ENCODE assay signal across 12 cellular contexts in genomic region chr16:85472514-85472913, GRCh38.
A peak's percentile ranks its signal among the peaks of the same experiment; 100 is the strongest.
DNase-seq lines count a peak whose midpoint lies in the region; ATAC-seq and TF ChIP-seq lines count a peak whose summit lies in the region.
"Had no signal": no experiment of that assay in that cellular context is flagged by ENCODE, and none has a peak within 500 bp of the region (broad histone marks: within the 10 kb centered on the region; RNA-seq: fewer than 3 reads in every experiment).

No MANE protein-coding gene starts in this region.

- CTCF ChIA-PET in PC-3 (lab: Charles Lee) = interaction anchor here (0.6 kb wide), 1 partner anchor 181 kb away, joined by 3 read pairs; no protein-coding TSS in a partner anchor

- no peak for ATAC-seq in DND-41 (ENCODE audit: insufficient read depth, low read depth)
- no peak for ATAC-seq in PC-3
- ATAC-seq in left colon = peak; percentile 6
- ATAC-seq in activated naive CD4-positive, alpha-beta T cell treated with anti-CD3 and anti-CD28 coated beads, Interleukin-2, amount 50 U/mL, for 72 hours = no peak
- ATAC-seq in GM19351 (IDR thresholded peaks at IDR 0.05; ENCODE audit: unreplicated experiment) = no peak
- ATAC-seq in psoas muscle = no peak
- ATAC-seq in HG02798 (IDR thresholded peaks at IDR 0.05; ENCODE audit: poor library complexity, unreplicated experiment) = no peak
- ATAC-seq: GM12878 had no signal

- H3K79me1 ChIP-seq in trophoblast cell (ENCODE audit: low read length) = peaks cover 26% of the 10 kb centered on the region

- H3K4me1 ChIP-seq in DND-41 (ENCODE audit: insufficient read depth, low read length) = peaks cover 13% of the 10 kb centered on the region; the same call in 1 of the 2 replicates
- H3K4me1 ChIP-seq in PC-3 (ENCODE audit: insufficient read depth, low read length) = peaks cover 13% of the 10 kb centered on the region
- H3K4me1 ChIP-seq in trophoblast cell (ENCODE audit: control insufficient read depth in 1 of 2, insufficient read depth in 2 of 2, low read length in 2 of 2) = peaks cover 39% of the 10 kb centered on the region in 2 experiments
- H3K4me1 ChIP-seq in psoas muscle = peaks cover 34% of the 10 kb centered on the region

- no peak overlapping the region for H2BK5ac ChIP-seq in trophoblast cell (ENCODE audit: low read depth, low read length, poor library complexity)

- no peak for TF ChIP-seq CTCF in DND-41 (IDR thresholded peaks at IDR 0.05; ENCODE audit: borderline replicate concordance, extremely low read depth, low read length, poor library complexity, severe bottlenecking)
- no peak for TF ChIP-seq CTCF in PC-3 (conservative IDR thresholded peaks at IDR 0.05; ENCODE audit: low read depth, low read length)
- no peak for TF ChIP-seq CTCF in psoas muscle (IDR thresholded peaks at IDR 0.05)

- H2AFZ ChIP-seq in DND-41 (ENCODE audit: low read depth, low read length) (no peak overlapping the region), PC-3 (ENCODE audit: low read length) (no peak overlapping the region), trophoblast cell (ENCODE audit: insufficient read depth, low read length, poor library complexity) (no peak overlapping the region)

- H4K20me1 ChIP-seq in DND-41 (ENCODE audit: insufficient read depth, low read length) (no peaks in the 10 kb centered on the region), PC-3 (ENCODE audit: low read length) (no peaks in the 10 kb centered on the region)

- peak overlapping the region; percentile 10 for H3K14ac ChIP-seq in trophoblast cell (ENCODE audit: low read length)

- H3K27ac Mint-ChIP-seq in activated naive CD4-positive, alpha-beta T cell treated with anti-CD3 and anti-CD28 coated beads, Interleukin-2, amount 50 U/mL, for 72 hours = no peak overlapping the region

- peak overlapping the region; percentile 10 for H3K18ac ChIP-seq in trophoblast cell (ENCODE audit: low read length)

- H3K9me3 ChIP-seq in DND-41 (ENCODE audit: insufficient read depth, low read length, severe bottlenecking) (no peaks in the 10 kb centered on the region), PC-3 (ENCODE audit: low read length) (no peaks in the 10 kb centered on the region), trophoblast cell (ENCODE audit: insufficient read depth, low read depth, low read length) (no peaks in the 10 kb centered on the region), psoas muscle (no peaks in the 10 kb centered on the region)

- H3K23ac ChIP-seq in trophoblast cell (ENCODE audit: low read length) = no peak overlapping the region

- H3K9ac ChIP-seq in DND-41 (ENCODE audit: low read depth, low read length) (peak overlapping the region; percentile 12; the same call in 1 of the 2 replicates), PC-3 (ENCODE audit: low read length) (no peak overlapping the region), trophoblast cell (ENCODE audit: low read length) (no peak overlapping the region)

- H4K12ac ChIP-seq in trophoblast cell (ENCODE audit: low read depth, low read length) = no peak overlapping the region

- H3K36me3 ChIP-seq in DND-41 (ENCODE audit: insufficient read depth, low read length) = no peaks in the 10 kb centered on the region
- H3K36me3 ChIP-seq in PC-3 (ENCODE audit: low read depth, low read length) = no peaks in the 10 kb centered on the region
- H3K36me3 ChIP-seq in trophoblast cell (ENCODE audit: control insufficient read depth in 1 of 2, insufficient read depth in 2 of 2, low read length in 2 of 2) = no peaks in the 10 kb centered on the region
- H3K36me3 ChIP-seq in psoas muscle (ENCODE audit: insufficient read depth in 1 of 2, low read depth in 1 of 2) = no peaks in the 10 kb centered on the region

- H3K4me2 ChIP-seq in DND-41 (ENCODE audit: insufficient read depth, low read length) (no peak overlapping the region), PC-3 (ENCODE audit: low read length) (peak overlapping the region; percentile 55), trophoblast cell (ENCODE audit: low read length) (peak overlapping the region; percentile 1)

- H4K8ac ChIP-seq in trophoblast cell (ENCODE audit: low read depth, low read length) = no peak overlapping the region

- no peaks in the 10 kb centered on the region for H3K9me3 Mint-ChIP-seq in activated naive CD4-positive, alpha-beta T cell treated with anti-CD3 and anti-CD28 coated beads, Interleukin-2, amount 50 U/mL, for 72 hours
- H3K9me3 Mint-ChIP-seq: H9 had no signal

- no peaks in the 10 kb centered on the region for H3F3A ChIP-seq in PC-3 (ENCODE audit: low read length, unreplicated experiment)

- no peaks in the 10 kb centered on the region for H3K27me3 ChIP-seq in DND-41 (ENCODE audit: insufficient read depth, low read length, poor library complexity)
- H3K27me3 ChIP-seq in PC-3 (ENCODE audit: low read length) = no peaks in the 10 kb centered on the region
- no peaks in the 10 kb centered on the region for H3K27me3 ChIP-seq in trophoblast cell (ENCODE audit: insufficient read depth, low read length)
- no peaks in the 10 kb centered on the region for H3K27me3 ChIP-seq in psoas muscle (ENCODE audit: insufficient read depth in 3 of 3, low read length in 2 of 3)

- H3K4ac ChIP-seq in trophoblast cell (ENCODE audit: low read depth, low read length) = no peak overlapping the region

- H3K27ac ChIP-seq in DND-41 (ENCODE audit: low read length) (peak overlapping the region; percentile 9; the same call in 1 of the 2 replicates), PC-3 (ENCODE audit: low read length) (no peak overlapping the region), trophoblast cell (ENCODE audit: low read depth, low read length) (peak overlapping the region; percentile 9), psoas muscle (no peak overlapping the region)

- no peak for DNase-seq in DND-41
- DNase-seq in PC-3 = no peak
- DNase-seq in left colon = no peak
- no peak for DNase-seq in trophoblast cell
- no peak for DNase-seq in activated naive CD4-positive, alpha-beta T cell treated with anti-CD3 and anti-CD28 coated beads, Interleukin-2, amount 50 U/mL, for 72 hours (ENCODE audit: low spot score in 2 of 2)
- no peak for DNase-seq in psoas muscle
- DNase-seq: H9, NCI-H1694, NCI-H748 treated with DMSO at 0.1 percent for 48 hours had no signal

- BruUV-seq in PC-3 (replicated peaks; lab: Mats Ljungman, UMichigan) = no TSS peak

- no peaks in the 10 kb centered on the region for H3K36me3 Mint-ChIP-seq in activated naive CD4-positive, alpha-beta T cell treated with anti-CD3 and anti-CD28 coated beads, Interleukin-2, amount 50 U/mL, for 72 hours

- no peaks in the 10 kb centered on the region for H3K9me2 ChIP-seq in PC-3 (replicated peaks; ENCODE audit: low read length)

- peak overlapping the region; percentile 41 for H4K91ac ChIP-seq in trophoblast cell (ENCODE audit: low read depth, low read length)

- H3K4me3 ChIP-seq in DND-41 (ENCODE audit: low read depth in 1 of 2, low read length in 2 of 2) (no peak overlapping the region), PC-3 (ENCODE audit: low read length) (no peak overlapping the region), trophoblast cell (ENCODE audit: low read depth, low read length) (no peak overlapping the region), psoas muscle (no peak overlapping the region)
- H3K4me3 ChIP-seq: GM12878 had no signal

- WGBS in trophoblast cell (ENCODE audit: extremely low coverage, insufficient coverage, insufficient read length) = no CpG with 5 or more reads among the region's 9 CpGs
- 70 to 74% (median 72%) methylated on average over 9 of the region's 9 CpGs for WGBS in psoas muscle, 3 donors

- no peak overlapping the region for H2AK5ac ChIP-seq in trophoblast cell (ENCODE audit: low read length)

- H2BK12ac ChIP-seq in trophoblast cell (ENCODE audit: low read length) = peak overlapping the region; percentile 7

- POLR2A ChIA-PET in PC-3 (lab: Charles Lee; ENCODE audit: unreplicated experiment) = no interaction called here

- peaks cover 6% of the 10 kb centered on the region for H3K79me2 ChIP-seq in DND-41 (ENCODE audit: insufficient read depth, low read length)
- H3K79me2 ChIP-seq in PC-3 (ENCODE audit: low read length) = no peaks in the 10 kb centered on the region
- peaks cover 3% of the 10 kb centered on the region for H3K79me2 ChIP-seq in trophoblast cell (ENCODE audit: control insufficient read depth, insufficient read depth, low read length, poor library complexity)

- peak overlapping the region; percentile 54 for H2BK120ac ChIP-seq in trophoblast cell (ENCODE audit: insufficient read depth, low read length, poor library complexity)

- intact Hi-C loops in PC-3 (cut with micrococcal nuclease) (no loop called here), left colon (cut with DNase I, micrococcal nuclease) (no loop called here), psoas muscle (cut with DNase I) (loop anchor here in 1 of 2 donors (5.0 kb wide), 1 partner anchor 50 kb away; no protein-coding TSS in a partner anchor)

Comparison
In these comparisons a context has a peak if more than half of its experiments do, and no peak if none do; other contexts are left out.
1. H3K27ac ChIP-seq: peak in DND-41 (single experiment) and trophoblast cell (single experiment); none in PC-3 (single experiment) and psoas muscle (single experiment).